28 cellular contexts compared by ENCODE assay signal in genomic region chr1:24253569-24253968, GRCh38.
A peak's percentile ranks its signal among the peaks of the same experiment; 100 is the strongest.
DNase-seq lines count a peak whose midpoint lies in the region; ATAC-seq, FAIRE-seq and TF ChIP-seq lines count a peak whose summit lies in the region.
"Had no signal": no experiment of that assay in that cellular context is flagged by ENCODE, and none has a peak within 500 bp of the region (broad histone marks: within the 10 kb centered on the region; RNA-seq: fewer than 3 reads in every experiment).

No MANE protein-coding gene starts in this region.

- no peak overlapping the region for H4K91ac ChIP-seq in H1 (replicated peaks; ENCODE audit: insufficient read length, low read length)

- H3K4me2 ChIP-seq in Loucy (ENCODE audit: low read depth, low read length, poor library complexity, severe bottlenecking) (no peak overlapping the region), H1 (ENCODE audit: insufficient read depth in 1 of 2, low read depth in 2 of 2, low read length in 2 of 2) (no peak overlapping the region)
- H3K4me2 ChIP-seq: KMS-11 had no signal

- no peak overlapping the region for H3K14ac ChIP-seq in H1 (ENCODE audit: insufficient read length)

- no peak overlapping the region for H3K56ac ChIP-seq in H1 (replicated peaks; ENCODE audit: insufficient read length, low read depth, low read length)

- H4K20me1 ChIP-seq in Loucy (ENCODE audit: insufficient read depth, low read length, poor library complexity, severe bottlenecking) = no peaks in the 10 kb centered on the region
- H4K20me1 ChIP-seq in H1 (replicated peaks in 1 of 2; ENCODE audit: control insufficient read depth in 1 of 2, insufficient read depth in 2 of 2, low read length in 2 of 2) = no peaks in the 10 kb centered on the region

- H3K9me3 Mint-ChIP-seq in stimulated activated effector memory CD8-positive, alpha-beta T cell treated with anti-CD3 and anti-CD28 coated beads, Interleukin-12 subunit alpha, Interleukin-12 subunit beta, amount 100 ng/mL, for 72 hours = no peaks in the 10 kb centered on the region
- H3K9me3 Mint-ChIP-seq: activated CD4-positive, alpha-beta T cell treated with anti-CD3 and anti-CD28 coated beads, Interleukin-2, amount 10 ng/mL, durations not matched to agents 7 days and 5 days; activated naive CD4-positive, alpha-beta T cell treated with anti-CD3 and anti-CD28 coated beads for 36 hours; natural killer cell had no signal

- no peaks in the 10 kb centered on the region for H3K23me2 ChIP-seq in H1 (ENCODE audit: low read depth, low read length)

- no peak overlapping the region for H3K18ac ChIP-seq in H1 (ENCODE audit: extremely low read depth, low read length)

- no peaks in the 10 kb centered on the region for H3F3A ChIP-seq in Loucy (ENCODE audit: low read depth)

- no peaks in the 10 kb centered on the region for H3K9me2 ChIP-seq in Loucy (replicated peaks; ENCODE audit: low read depth, low read length)

- H3K4me3 Mint-ChIP-seq in stimulated activated effector memory CD8-positive, alpha-beta T cell treated with anti-CD3 and anti-CD28 coated beads, Interleukin-12 subunit alpha, Interleukin-12 subunit beta, amount 100 ng/mL, for 72 hours = no peak overlapping the region
- H3K4me3 Mint-ChIP-seq: activated CD4-positive, alpha-beta T cell treated with anti-CD3 and anti-CD28 coated beads, Interleukin-2, amount 10 ng/mL, durations not matched to agents 7 days and 5 days; activated naive CD4-positive, alpha-beta T cell treated with anti-CD3 and anti-CD28 coated beads for 36 hours; natural killer cell; stimulated activated naive B cell treated with anti-CD40 and anti-IgM and Interleukin-4, amounts not matched to agents 10 μg/mL and 1 μg/mL and 100 μg/mL, for 72 hours; T-helper 2 cell treated with Interferon-gamma antibody and Interleukin-4, amounts not matched to agents 5 μg/mL and 100 μg/mL, for 36 hours had no signal

- H3K9ac ChIP-seq in Loucy (ENCODE audit: low read depth, low read length, poor library complexity, severe bottlenecking) (no peak overlapping the region), H1 (replicated peaks in 1 of 4; ENCODE audit: extremely low read depth in 1 of 4, low read depth in 3 of 4, low read length in 3 of 4) (no peak overlapping the region)
- H3K9ac ChIP-seq: KMS-11 had no signal

- H2BK120ac ChIP-seq in H1 (replicated peaks; ENCODE audit: low read depth, low read length) = no peak overlapping the region

- TF ChIP-seq CTCF in GM12873 (IDR thresholded peaks at IDR 0.05; ENCODE audit: insufficient read depth, low read depth, low read length, missing control alignments) = peak; percentile 40
- peak; percentile 47 for TF ChIP-seq CTCF in Loucy (conservative IDR thresholded peaks at IDR 0.05; ENCODE audit: low read length)
- peak; percentile 47 to 67 (median 57) for TF ChIP-seq CTCF in H1 (IDR thresholded peaks at IDR 0.05; ENCODE audit: control extremely low read depth in 1 of 3, insufficient read depth in 1 of 3, low read depth in 1 of 3, low read length in 3 of 3)

- 0 out of 2 replicates have a peak overlapping the region, but pooled peaks have one; percentile 15 for H2AK5ac ChIP-seq in H1 (ENCODE audit: low read depth, low read length)

- no peak overlapping the region for H2AFZ ChIP-seq in Loucy (ENCODE audit: low read length)
- H2AFZ ChIP-seq in H1 (ENCODE audit: low read length) = peak overlapping the region; percentile 86

- no peak overlapping the region for H2BK15ac ChIP-seq in H1 (ENCODE audit: low read length)

- peak; percentile 46 to 62 for TF ChIP-seq RAD21 in H1 (IDR thresholded peaks at IDR 0.05 in 1 of 2, conservative IDR thresholded peaks at IDR 0.05 in 1 of 2; ENCODE audit: low read depth in 2 of 2, low read length in 2 of 2)

- no peak overlapping the region for H3K4ac ChIP-seq in H1 (replicated peaks; ENCODE audit: insufficient read length, low read depth, low read length)

- H3K79me2 ChIP-seq in Loucy (ENCODE audit: insufficient read depth, low read length) (no peaks in the 10 kb centered on the region), H1 (ENCODE audit: control insufficient read depth in 1 of 2, insufficient read depth in 2 of 2, low read length in 2 of 2) (no peaks in the 10 kb centered on the region)

- H3K27me3 ChIP-seq in Loucy (ENCODE audit: insufficient read depth, low read length, poor library complexity, severe bottlenecking) = no peaks in the 10 kb centered on the region
- no peaks in the 10 kb centered on the region for H3K27me3 ChIP-seq in H1 (replicated peaks in 1 of 4; ENCODE audit: control insufficient read depth in 3 of 4, extremely low read depth in 1 of 4, insufficient read depth in 3 of 4, low read length in 3 of 4)
- H3K27me3 ChIP-seq: ovary, uterus had no signal

- H2BK12ac ChIP-seq in H1 (ENCODE audit: low read depth, low read length) = no peak overlapping the region

- no peak for FAIRE-seq in H1 (lab: Jason Lieb, UNC)
- FAIRE-seq: colon, D721Med had no signal

- H2BK5ac ChIP-seq in H1 (ENCODE audit: low read depth, low read length) = no peak overlapping the region

- H3K4me1 Mint-ChIP-seq in stimulated activated effector memory CD8-positive, alpha-beta T cell treated with anti-CD3 and anti-CD28 coated beads, Interleukin-12 subunit alpha, Interleukin-12 subunit beta, amount 100 ng/mL, for 72 hours = no peaks in the 10 kb centered on the region
- H3K4me1 Mint-ChIP-seq: natural killer cell had no signal

- no peak overlapping the region for H4K8ac ChIP-seq in H1 (ENCODE audit: extremely low read depth, insufficient read depth, low read length)

- no peaks in the 10 kb centered on the region for H3K36me3 ChIP-seq in Loucy (ENCODE audit: insufficient read depth, low read length)
- no peaks in the 10 kb centered on the region for H3K36me3 ChIP-seq in H1 (ENCODE audit: control insufficient read depth in 2 of 4, insufficient read depth in 4 of 4, low read length in 3 of 4)
- H3K36me3 ChIP-seq: brain microvascular endothelial cell, ovary, uterus had no signal

- no peak overlapping the region for H3K4me3 ChIP-seq in Loucy (ENCODE audit: low read length, poor library complexity, severe bottlenecking)
- no peak overlapping the region for H3K4me3 ChIP-seq in H1 (ENCODE audit: extremely low read depth in 1 of 4, insufficient read depth in 2 of 4, low read depth in 3 of 4, low read length in 4 of 4)
- H3K4me3 ChIP-seq: ovary, uterus had no signal

- H3K4me1 ChIP-seq in Loucy (ENCODE audit: insufficient read depth, low read length, poor library complexity, severe bottlenecking) (no peaks in the 10 kb centered on the region), H1 (replicated peaks in 1 of 4; ENCODE audit: control insufficient read depth in 3 of 4, insufficient read depth in 4 of 4, low read length in 3 of 4) (no peaks in the 10 kb centered on the region; a peak in 1 of 7 replicates)
- H3K4me1 ChIP-seq: uterus had no signal

- no peak overlapping the region for H3K23ac ChIP-seq in H1 (ENCODE audit: insufficient read length)

- no peak for ATAC-seq in stimulated activated effector memory CD8-positive, alpha-beta T cell treated with anti-CD3 and anti-CD28 coated beads, Interleukin-12 subunit alpha, Interleukin-12 subunit beta, amount 100 ng/mL, for 72 hours
- no peak for ATAC-seq in GM19452 (IDR thresholded peaks at IDR 0.05; ENCODE audit: unreplicated experiment)
- ATAC-seq: natural killer cell; SK-N-SH treated with all-trans-retinoic acid at 6 μM for 48 hours; stimulated activated naive B cell treated with anti-CD40 and anti-IgM and Interleukin-4, amounts not matched to agents 10 μg/mL and 1 μg/mL and 100 μg/mL, for 72 hours had no signal

- TF ChIP-seq EP300 in H1 (IDR thresholded peaks at IDR 0.05; ENCODE audit: borderline replicate concordance in 1 of 2, low read depth in 2 of 2, low read length in 2 of 2) = no peak

- 83% methylated on average over 6 of the region's 6 CpGs; no CpG with 5 or more reads in 1 of the 2 experiments for WGBS in H1 (ENCODE audit: extremely low coverage in 1 of 2, insufficient coverage in 1 of 2, insufficient read length in 1 of 2, insufficient replicate concordance in 2 of 2, low coverage in 1 of 2, low lambda C conversion rate in 2 of 2, missing lambda C conversion rate in 1 of 2), 2 experiments

- peak overlapping the region; percentile 17 for H3K27ac Mint-ChIP-seq in stimulated activated effector memory CD8-positive, alpha-beta T cell treated with anti-CD3 and anti-CD28 coated beads, Interleukin-12 subunit alpha, Interleukin-12 subunit beta, amount 100 ng/mL, for 72 hours
- H3K27ac Mint-ChIP-seq: activated CD4-positive, alpha-beta T cell treated with anti-CD3 and anti-CD28 coated beads, Interleukin-2, amount 10 ng/mL, durations not matched to agents 7 days and 5 days; activated naive CD4-positive, alpha-beta T cell treated with anti-CD3 and anti-CD28 coated beads for 36 hours; natural killer cell; stimulated activated naive B cell treated with anti-CD40 and anti-IgM and Interleukin-4, amounts not matched to agents 10 μg/mL and 1 μg/mL and 100 μg/mL, for 72 hours; T-helper 2 cell treated with Interferon-gamma antibody and Interleukin-4, amounts not matched to agents 5 μg/mL and 100 μg/mL, for 36 hours had no signal

- no peak overlapping the region for H2BK20ac ChIP-seq in H1 (ENCODE audit: low read length)

- H3K9me3 ChIP-seq in Loucy (ENCODE audit: insufficient read depth, low read depth, low read length) = no peaks in the 10 kb centered on the region
- H3K9me3 ChIP-seq in H1 (ENCODE audit: insufficient read depth in 2 of 2, low read depth in 1 of 2, low read length in 1 of 2) = peaks cover 0 to 2% of the 10 kb centered on the region in 2 experiments; a peak in 1 of 4 replicates
- H3K9me3 ChIP-seq: ovary, uterus had no signal

- H4K5ac ChIP-seq in H1 (ENCODE audit: insufficient read length, low read depth, low read length) = no peak overlapping the region

- H3K36me3 Mint-ChIP-seq in stimulated activated effector memory CD8-positive, alpha-beta T cell treated with anti-CD3 and anti-CD28 coated beads, Interleukin-12 subunit alpha, Interleukin-12 subunit beta, amount 100 ng/mL, for 72 hours = no peaks in the 10 kb centered on the region
- H3K36me3 Mint-ChIP-seq: natural killer cell; stimulated activated naive B cell treated with anti-CD40 and anti-IgM and Interleukin-4, amounts not matched to agents 10 μg/mL and 1 μg/mL and 100 μg/mL, for 72 hours had no signal

- no peak overlapping the region for H3K27ac ChIP-seq in H1 (ENCODE audit: low read depth, low read length)
- H3K27ac ChIP-seq: brain microvascular endothelial cell, KMS-11, ovary, uterus, VCaP had no signal

- H3K79me1 ChIP-seq in H1 (ENCODE audit: low read depth, low read length) = no peaks in the 10 kb centered on the region

- no peak for TF ChIP-seq POLR2A in H1 (IDR thresholded peaks at IDR 0.05; ENCODE audit: control extremely low read depth in 1 of 2, low read depth in 2 of 2, low read length in 2 of 2)

- CTCF ChIA-PET in H1 (lab: Charles Lee; ENCODE audit: partially characterized antibody) = interaction anchor here (0.8 to 3.0 kb wide), 12 partner anchors 9 to 138 kb away, joined by 3 to 15 read pairs (median 5); partner anchors contain the start of gene IFNLR1

- DNase-seq in H1 (ENCODE audit: low read depth in 1 of 2, low spot score in 2 of 2) (peak in 1 of 2 experiments; percentile 51), NCI-H748 treated with DMSO at 0.1 percent for 48 hours (lab: John Stamatoyannopoulos, UW) (no peak), NCI-H226 (no peak)
- DNase-seq in stimulated activated effector memory CD8-positive, alpha-beta T cell treated with anti-CD3 and anti-CD28 coated beads, Interleukin-12 subunit alpha, Interleukin-12 subunit beta, amount 100 ng/mL, for 72 hours (ENCODE audit: low spot score in 2 of 2) = no peak
- DNase-seq: activated CD4-positive, alpha-beta T cell treated with anti-CD3 and anti-CD28 coated beads, Interleukin-2, amount 10 ng/mL, durations not matched to agents 7 days and 5 days; activated naive CD4-positive, alpha-beta T cell treated with anti-CD3 and anti-CD28 coated beads for 36 hours; activated T-cell treated with anti-CD3 and anti-CD28 coated beads, Interleukin-2, amount 50 U/mL, for 48 hours; brain microvascular endothelial cell; EL; hypothalamus; islet precursor cell; natural killer cell; NCI-H1694; NCI-H2171 treated with DMSO at 0.1 percent for 48 hours; NCI-H69; ovary; stimulated activated CD4-positive, alpha-beta T cell treated with anti-CD3 and anti-CD28 coated beads, Interleukin-2, amount 100 ng/mL, for 48 hours; stimulated activated naive B cell treated with anti-CD40 and anti-IgM and Interleukin-4, amounts not matched to agents 10 μg/mL and 1 μg/mL and 100 μg/mL, for 72 hours; uterus had no signal

- POLR2A ChIA-PET in H1 (lab: Charles Lee; ENCODE audit: partially characterized antibody) = interaction anchor here (1.8 kb wide), 1 partner anchor 102 kb away, joined by 4 read pairs; no protein-coding TSS in a partner anchor
